ENCODE assay signal across 10 cellular contexts in genomic region chr1:204384636-204385354, GRCh38. TPM values are rescaled to one million over a fixed set of nuclear protein-coding genes. Genes with fewer than 3 reads are reported as not detected.
DNase-seq lines count a peak whose midpoint lies in the region; ATAC-seq and TF ChIP-seq lines count a peak whose summit lies in the region.
"Had no signal": no experiment of that assay in that cellular context is flagged by ENCODE, and none has a peak within 500 bp of the region (broad histone marks: within the 10 kb centered on the region; RNA-seq: fewer than 3 reads in every experiment).

No MANE protein-coding gene starts in this region.

- TF ChIP-seq POLR2A in gastroesophageal sphincter (IDR thresholded peaks at IDR 0.05) = no peak
- TF ChIP-seq POLR2A in gastrocnemius medialis (IDR thresholded peaks at IDR 0.05) = no peak

- TF ChIP-seq CTCF in gastroesophageal sphincter (IDR thresholded peaks at IDR 0.05) (no peak), gastrocnemius medialis (IDR thresholded peaks at IDR 0.05 in 4 of 5, conservative IDR thresholded peaks at IDR 0.05 in 1 of 5) (no peak)

- no peak for TF ChIP-seq EP300 in gastroesophageal sphincter (IDR thresholded peaks at IDR 0.05)

- intact Hi-C loops in gastrocnemius medialis (cut with DNase I; ENCODE audit: low total_unique reads) = no loop called here

- no peaks in the 10 kb centered on the region for H3K36me3 Mint-ChIP-seq in T-helper 17 cell (ENCODE audit: low read depth)

- ATAC-seq in SK-N-SH treated with all-trans-retinoic acid at 6 μM for 48 hours (peak; percentile 83), gastroesophageal sphincter (peak; percentile 58), gastrocnemius medialis (peak; percentile 29 to 36), T-helper 17 cell (no peak), GM21381 (IDR thresholded peaks at IDR 0.05; ENCODE audit: unreplicated experiment) (no peak), GM21447 (IDR thresholded peaks at IDR 0.05; ENCODE audit: unreplicated experiment) (no peak)

- H3K27ac Mint-ChIP-seq in T-helper 17 cell = no peak overlapping the region

- H3K4me1 ChIP-seq in gastroesophageal sphincter (peaks cover 0 to 9% (median 0%) of the 10 kb centered on the region in 3 donors), gastrocnemius medialis (peaks cover 0 to 4% of the 10 kb centered on the region in 2 donors)

- peak; percentile 47 for DNase-seq in H4 (ENCODE audit: low spot score)
- no peak for DNase-seq in gastrocnemius medialis
- no peak for DNase-seq in T-helper 17 cell
- DNase-seq in NOMO-1 treated with DMSO at 0.1 percent for 48 hours (lab: John Stamatoyannopoulos, UW; ENCODE audit: unreplicated experiment) = no peak
- DNase-seq: NCI-H187 treated with DMSO at 0.1 percent for 48 hours; stimulated activated CD4-positive, alpha-beta T cell treated with anti-CD3 and anti-CD28 coated beads, Interleukin-15, amount 100 ng/mL, for 24 hours had no signal

- H3K27me3 ChIP-seq in gastroesophageal sphincter (no peaks in the 10 kb centered on the region), gastrocnemius medialis (no peaks in the 10 kb centered on the region)

- H3K27me3 Mint-ChIP-seq in T-helper 17 cell = peaks cover 4% of the 10 kb centered on the region

- in situ Hi-C loops in gastrocnemius medialis (cut with MboI; ENCODE audit: low sequenced_read_pairs in 4 of 4) = loop anchor here in 2 of 4 donors (25.0 kb wide), 2 partner anchors 522 to 547 kb away; partner anchors contain the start of gene SNRPE (in 1 of the 2)

- H3K9me3 ChIP-seq in gastroesophageal sphincter (no peaks in the 10 kb centered on the region), gastrocnemius medialis (no peaks in the 10 kb centered on the region), T-helper 17 cell (ENCODE audit: control insufficient read depth, low read length, poor library complexity, severe bottlenecking) (no peaks in the 10 kb centered on the region)

- H3K36me3 ChIP-seq in gastroesophageal sphincter (no peaks in the 10 kb centered on the region), gastrocnemius medialis (no peaks in the 10 kb centered on the region)

- H3K27ac ChIP-seq in gastroesophageal sphincter (no peak overlapping the region), gastrocnemius medialis (no peak overlapping the region)

- peaks cover 3% of the 10 kb centered on the region for H3K4me1 Mint-ChIP-seq in T-helper 17 cell

- no peak overlapping the region for H3K4me3 ChIP-seq in gastroesophageal sphincter
- no peak overlapping the region for H3K4me3 ChIP-seq in gastrocnemius medialis

- H3K4me3 Mint-ChIP-seq in T-helper 17 cell = no peak overlapping the region

- WGBS in gastroesophageal sphincter (ENCODE audit: low coverage in 1 of 2), 2 donors = 49 to 83% methylated on average over 4 to 6 of the region's 7 CpGs

TF ChIP-seq in SK-N-SH treated with all-trans-retinoic acid at 6 μM for 48 hours, 23 proteins besides CTCF, POLR2A, EP300 and RAD21:
- no peak for TF ChIP-seq OSR1 (CRISPR knock-in tag; IDR thresholded peaks at IDR 0.05)
- no peak for TF ChIP-seq PPARA (CRISPR knock-in tag; IDR thresholded peaks at IDR 0.05; ENCODE audit: borderline replicate concordance)
- TF ChIP-seq CSDC2 (CRISPR knock-in tag; IDR thresholded peaks at IDR 0.05) = no peak
- TF ChIP-seq ARNTL (CRISPR knock-in tag; IDR thresholded peaks at IDR 0.05; ENCODE audit: borderline replicate concordance, low read depth) = no peak
- TF ChIP-seq ESRRG (CRISPR knock-in tag; IDR thresholded peaks at IDR 0.05) = no peak
- no peak for TF ChIP-seq TOX (CRISPR knock-in tag; IDR thresholded peaks at IDR 0.05; ENCODE audit: borderline replicate concordance)
- TF ChIP-seq ZC3H10 (CRISPR knock-in tag; IDR thresholded peaks at IDR 0.05) = no peak
- TF ChIP-seq GLIS3 (CRISPR knock-in tag; IDR thresholded peaks at IDR 0.05) = no peak
- TF ChIP-seq, protein P1, sequence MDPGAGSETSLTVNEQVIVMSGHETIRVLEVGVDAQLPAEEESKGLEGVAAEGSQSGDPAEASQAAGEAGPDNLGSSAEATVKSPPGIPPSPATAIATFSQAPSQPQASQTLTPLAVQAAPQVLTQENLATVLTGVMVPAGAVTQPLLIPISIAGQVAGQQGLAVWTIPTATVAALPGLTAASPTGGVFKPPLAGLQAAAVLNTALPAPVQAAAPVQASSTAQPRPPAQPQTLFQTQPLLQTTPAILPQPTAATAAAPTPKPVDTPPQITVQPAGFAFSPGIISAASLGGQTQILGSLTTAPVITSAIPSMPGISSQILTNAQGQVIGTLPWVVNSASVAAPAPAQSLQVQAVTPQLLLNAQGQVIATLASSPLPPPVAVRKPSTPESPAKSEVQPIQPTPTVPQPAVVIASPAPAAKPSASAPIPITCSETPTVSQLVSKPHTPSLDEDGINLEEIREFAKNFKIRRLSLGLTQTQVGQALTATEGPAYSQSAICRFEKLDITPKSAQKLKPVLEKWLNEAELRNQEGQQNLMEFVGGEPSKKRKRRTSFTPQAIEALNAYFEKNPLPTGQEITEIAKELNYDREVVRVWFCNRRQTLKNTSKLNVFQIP (CRISPR knock-in tag; IDR thresholded peaks at IDR 0.05; ENCODE audit: borderline replicate concordance, low read depth) = no peak

RNA-seq across cellular contexts. Expression of gene PLEKHA6, which starts 25.1 kb away (rescaled TPM):
- 1.2 and 3.4 TPM in 2 replicates for total RNA-seq in H4 (2014; rRNA removed; shearing (Covaris generic))
- total RNA-seq in gastroesophageal sphincter (10 to 100 TPM in 2 of 4 donors, 1 to 10 TPM in 2; 8.7 to 17.8 (median 11.4) TPM), gastrocnemius medialis (10 to 100 TPM in 2 of 4 donors, 1 to 10 TPM in 2; 4.3 to 13.2 (median 7.7) TPM), T-helper 17 cell (under 1 TPM; 0.47 to 0.50 TPM)

RNA-seq across cellular contexts. Expression of gene PPP1R15B, which starts 26.8 kb away (rescaled TPM):
- 17.9 and 19.2 TPM in 2 replicates for total RNA-seq in H4 (2014; rRNA removed; shearing (Covaris generic))
- total RNA-seq in gastroesophageal sphincter (10 to 100 TPM; 44.4 to 53.2 (median 50.9) TPM), gastrocnemius medialis (10 to 100 TPM; 23.8 to 33.0 (median 25.9) TPM), T-helper 17 cell (100 to 1,000 TPM; 207 to 266 TPM)

Comparison
In these comparisons a context has a peak if more than half of its experiments do, and no peak if none do; other contexts are left out.
1. ATAC-seq: peak in SK-N-SH treated with all-trans-retinoic acid at 6 μM for 48 hours (single experiment), gastroesophageal sphincter (single experiment) and gastrocnemius medialis (2 of 2); none in T-helper 17 cell (single experiment), GM21381 (single experiment) and GM21447 (single experiment).